In genomic region chr1:118987431-118988185, GRCh38 we compare ENCODE assay signal across 9 cellular contexts. TPM values are rescaled to one million over a fixed set of nuclear protein-coding genes. Genes with fewer than 3 reads are reported as not detected.
DNase-seq lines count a peak whose midpoint lies in the region; ATAC-seq and TF ChIP-seq lines count a peak whose summit lies in the region.
"Had no signal": no experiment of that assay in that cellular context is flagged by ENCODE, and none has a peak within 500 bp of the region (broad histone marks: within the 10 kb centered on the region; RNA-seq: fewer than 3 reads in every experiment).

No MANE protein-coding gene starts in this region.

- H3K79me2 ChIP-seq in SK-N-SH (ENCODE audit: insufficient read depth): no peaks in the 10 kb centered on the region

- H3K36me3 ChIP-seq in SK-N-SH (replicated peaks in 1 of 2; ENCODE audit: control insufficient read depth in 1 of 2, insufficient read depth in 2 of 2, low read length in 1 of 2) (no peaks in the 10 kb centered on the region), spleen (no peaks in the 10 kb centered on the region)
- H3K36me3 ChIP-seq: BLaER1 had no signal

- TF ChIP-seq POLR2A in spleen (IDR thresholded peaks at IDR 0.05): no peak

- TF ChIP-seq EP300 in SK-N-SH (IDR thresholded peaks at IDR 0.05; ENCODE audit: borderline replicate concordance in 1 of 2, low read depth in 1 of 2, low read length in 1 of 2): no peak

- CTCF ChIA-PET in SK-N-SH (lab: Yijun Ruan, JAX): interaction anchor here (1.0 to 2.3 kb wide), 2 partner anchors 19 to 20 kb away, joined by 3 to 6 read pairs; no protein-coding TSS in a partner anchor

- H3K27ac ChIP-seq in SK-N-SH (ENCODE audit: low read depth in 2 of 2, low read length in 1 of 2) (no peak overlapping the region), spleen (no peak overlapping the region)
- H3K27ac ChIP-seq: BLaER1 had no signal

- H3K9me2 ChIP-seq in SK-N-SH: no peaks in the 10 kb centered on the region

- intact Hi-C loops in left ventricle myocardium superior (cut with micrococcal nuclease): no loop called here
- intact Hi-C loops in spleen (cut with DNase I; ENCODE audit: low total_unique reads): no loop called here

- H3F3A ChIP-seq in SK-N-SH (replicated peaks; ENCODE audit: insufficient read depth): peaks cover 6% of the 10 kb centered on the region

- ATAC-seq in left ventricle myocardium superior (peak; percentile 73), GM21515 (IDR thresholded peaks at IDR 0.05; ENCODE audit: unreplicated experiment) (no peak), GM18858 (IDR thresholded peaks at IDR 0.05; ENCODE audit: unreplicated experiment) (no peak)

- peak overlapping the region; percentile 46; the same call in 1 of the 2 replicates for H2AFZ ChIP-seq in SK-N-SH (ENCODE audit: low read depth)

- H3K4me2 ChIP-seq in SK-N-SH: peak overlapping the region; percentile 85
- H3K4me2 ChIP-seq: BLaER1 had no signal

- H3K9ac ChIP-seq in SK-N-SH: no peak overlapping the region
- H3K9ac ChIP-seq: BLaER1 had no signal

- DNase-seq in NCI-H2029 (lab: John Stamatoyannopoulos, UW) (peak; percentile 8), NCI-H2029 treated with DMSO at 0.1 percent for 48 hours (lab: John Stamatoyannopoulos, UW) (no peak), SK-N-SH (no peak), left ventricle myocardium superior (peak; percentile 43), spleen (no peak)
- DNase-seq in activated CD8-positive, alpha-beta memory T cell treated with anti-CD3 and anti-CD28 coated beads, Interleukin-2, amount 50 U/mL, for 48 hours: no peak

- no peaks in the 10 kb centered on the region for H3K9me3 ChIP-seq in SK-N-SH
- H3K9me3 ChIP-seq in spleen: peaks cover 0 to 37% (median 0%) of the 10 kb centered on the region in 8 donors

- TF ChIP-seq CTCF in SK-N-SH (IDR thresholded peaks at IDR 0.05) (no peak), spleen (IDR thresholded peaks at IDR 0.05 in 8 of 11, conservative IDR thresholded peaks at IDR 0.05 in 3 of 11) (no peak)

- no peak for TF ChIP-seq RAD21 in SK-N-SH (IDR thresholded peaks at IDR 0.05; ENCODE audit: low read length)

- H3K4me3 ChIP-seq in SK-N-SH (ENCODE audit: low read depth in 2 of 2, low read length in 1 of 2) (peak overlapping the region; percentile 24 to 54), spleen (peak overlapping the region; percentile 16 to 59 (median 32))
- H3K4me3 ChIP-seq: BLaER1 had no signal

- H3K27me3 ChIP-seq in SK-N-SH (ENCODE audit: insufficient read depth) (peaks cover 100% of the 10 kb centered on the region), spleen (replicated peaks in 1 of 7) (peaks cover 16 to 100% (median 100%) of the 10 kb centered on the region in 7 donors)

- POLR2A ChIA-PET in SK-N-SH (lab: Yijun Ruan, JAX): no interaction called here

- 18% methylated on average over 26 of the region's 67 CpGs for WGBS in SK-N-SH (ENCODE audit: low lambda C conversion rate)
- WGBS in spleen, 5 donors: 3 to 4% (median 4%) methylated on average over 48 to 67 of the region's 67 CpGs

- no peaks in the 10 kb centered on the region for H4K20me1 ChIP-seq in SK-N-SH (ENCODE audit: insufficient read depth)
- H4K20me1 ChIP-seq: BLaER1 had no signal

- H3K4me1 ChIP-seq in SK-N-SH (ENCODE audit: control insufficient read depth in 1 of 2, insufficient read depth in 2 of 2, low read depth in 1 of 2, low read length in 1 of 2) (no peaks in the 10 kb centered on the region; a peak in 1 of 4 replicates), spleen (peaks cover 8 to 65% (median 36%) of the 10 kb centered on the region in 6 donors)

TF ChIP-seq in SK-N-SH, 30 proteins besides CTCF, POLR2A, EP300 and RAD21:
- TF ChIP-seq YY1 (IDR thresholded peaks at IDR 0.05; ENCODE audit: low read depth) (no peak), FOSL2 (IDR thresholded peaks at IDR 0.05; ENCODE audit: borderline replicate concordance, low read depth) (no peak), REST (IDR thresholded peaks at IDR 0.05; ENCODE audit: low read depth, low read length) (no peak), TAF1 (IDR thresholded peaks at IDR 0.05; ENCODE audit: borderline replicate concordance, low read depth, low read length) (no peak), JUND (IDR thresholded peaks at IDR 0.05) (no peak)
- TF ChIP-seq, protein P1, sequence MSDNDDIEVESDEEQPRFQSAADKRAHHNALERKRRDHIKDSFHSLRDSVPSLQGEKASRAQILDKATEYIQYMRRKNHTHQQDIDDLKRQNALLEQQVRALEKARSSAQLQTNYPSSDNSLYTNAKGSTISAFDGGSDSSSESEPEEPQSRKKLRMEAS (IDR thresholded peaks at IDR 0.05; ENCODE audit: low read depth): no peak

RNA-seq across cellular contexts. Expression of gene TBX15, which starts 0.5 kb away (rescaled TPM):
- polyA plus RNA-seq in SK-N-SH (2012; rRNA removed): 0.02 TPM in 1 of 2 replicates, not detected in the other
- 0.01 TPM in 1 of 2 replicates, not detected in the other for polyA plus RNA-seq in SK-N-SH (2012; cell fraction: cytosol; rRNA removed)
- polyA plus RNA-seq in SK-N-SH (2012; cell fraction: nucleus; rRNA removed): 0.01 TPM in 1 of 2 replicates, not detected in the other
- total RNA-seq in left ventricle myocardium superior: 0.64 TPM
- under 1 TPM in 4 of 7 donors, not detected in 3; 0.10 to 0.32 (median 0.15) TPM for total RNA-seq in spleen
- polyA plus RNA-seq in spleen: under 1 TPM in 2 of 3 donors, not detected in 1; 0.06 TPM

Comparison
In these comparisons a context has a peak if more than half of its experiments do, and no peak if none do; other contexts are left out.
1. DNase-seq: peak in NCI-H2029 (single experiment) and left ventricle myocardium superior (single experiment); none in NCI-H2029 treated with DMSO at 0.1 percent for 48 hours (single experiment), SK-N-SH (single experiment), spleen (single experiment) and activated CD8-positive, alpha-beta memory T cell treated with anti-CD3 and anti-CD28 coated beads, Interleukin-2, amount 50 U/mL, for 48 hours (single experiment).